Comparison of ENCODE assay signal across 17 cellular contexts in the genomic region with DNA sequence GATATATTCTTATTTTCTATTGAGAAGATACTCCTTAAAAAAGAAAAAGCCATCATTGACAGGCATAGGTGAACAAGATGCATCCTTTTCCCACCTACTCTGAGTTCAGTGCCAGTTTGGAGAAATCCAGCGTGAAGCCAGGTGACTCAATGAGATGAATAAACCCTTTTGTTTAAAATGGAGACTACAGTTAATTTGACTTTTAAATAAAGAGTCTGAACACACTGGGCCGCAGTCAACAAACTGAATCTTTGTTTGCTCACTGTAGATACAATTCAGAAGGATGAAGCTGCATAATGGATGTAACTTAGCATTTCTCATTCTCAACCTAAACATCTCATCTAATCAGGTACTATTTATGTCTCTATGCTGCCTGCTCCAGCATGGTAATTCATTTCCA.
DNase-seq lines count a peak whose midpoint lies in the region; ATAC-seq, FAIRE-seq and TF ChIP-seq lines count a peak whose summit lies in the region.
"Had no signal": no experiment of that assay in that cellular context is flagged by ENCODE, and none has a peak within 500 bp of the region (broad histone marks: within the 10 kb centered on the region; RNA-seq: fewer than 3 reads in every experiment).

No MANE protein-coding gene starts in this region.

- H3K27me3 Mint-ChIP-seq in astrocyte (ENCODE audit: low read depth, unreplicated experiment), result no peaks in the 10 kb centered on the region

- no peak for FAIRE-seq in astrocyte (lab: Jason Lieb, UNC)
- FAIRE-seq: GM12891 had no signal

- H3K4me2 ChIP-seq in Karpas-422 (ENCODE audit: low read depth, low read length, poor library complexity, severe bottlenecking) (no peak overlapping the region), astrocyte (ENCODE audit: low read length) (no peak overlapping the region), smooth muscle cell (peak overlapping the region; percentile 61)
- H3K4me2 ChIP-seq: GM23338 had no signal

- H3K4me3 Mint-ChIP-seq in astrocyte (ENCODE audit: unreplicated experiment), result no peak overlapping the region
- H3K4me3 Mint-ChIP-seq: GM23338, T-cell had no signal

- no peak overlapping the region for H2AFZ ChIP-seq in Karpas-422 (ENCODE audit: low read length)
- no peak overlapping the region for H2AFZ ChIP-seq in astrocyte (ENCODE audit: low read depth, low read length)
- H2AFZ ChIP-seq in smooth muscle cell (ENCODE audit: low read depth), result no peak overlapping the region
- H2AFZ ChIP-seq: GM23338 had no signal

- 84% methylated on average over 2 of the region's 2 CpGs for WGBS in smooth muscle cell (ENCODE audit: low lambda C conversion rate)

- H3K27me3 ChIP-seq in Karpas-422 (ENCODE audit: low read length) (no peaks in the 10 kb centered on the region), astrocyte (ENCODE audit: insufficient read depth, low read length) (no peaks in the 10 kb centered on the region), smooth muscle cell (ENCODE audit: low read depth) (no peaks in the 10 kb centered on the region)

- H3K9me2 ChIP-seq in Karpas-422 (replicated peaks; ENCODE audit: insufficient read depth, low read length), result no peaks in the 10 kb centered on the region

- H3K4me1 Mint-ChIP-seq in astrocyte (ENCODE audit: low read depth, unreplicated experiment), result no peaks in the 10 kb centered on the region
- H3K4me1 Mint-ChIP-seq: T-cell had no signal

- DNase-seq in Karpas-422, result peak; percentile 41
- DNase-seq in NCI-H345 treated with DMSO at 0.1 percent for 48 hours (lab: John Stamatoyannopoulos, UW; ENCODE audit: unreplicated experiment), result peak; percentile 84
- no peak for DNase-seq in astrocyte (ENCODE audit: low read depth)
- no peak for DNase-seq in smooth muscle cell (lab: John Stamatoyannopoulos, UW; ENCODE audit: unreplicated experiment)
- DNase-seq in mesenteric fat pad (ENCODE audit: low spot score), result no peak
- DNase-seq: BE2C, DND-41, IMR-90, NCI-H2227 treated with DMSO at 0.1 percent for 48 hours, NCI-H524, T-cell had no signal

- H3K36me3 ChIP-seq in Karpas-422 (ENCODE audit: insufficient read depth, low read length) (no peaks in the 10 kb centered on the region), astrocyte (ENCODE audit: insufficient read depth, low read length) (no peaks in the 10 kb centered on the region), smooth muscle cell (ENCODE audit: low read depth) (no peaks in the 10 kb centered on the region)
- H3K36me3 ChIP-seq: BE2C, HAP-1 had no signal

- H3K9ac ChIP-seq in Karpas-422 (ENCODE audit: low read length), result no peak overlapping the region
- no peak overlapping the region for H3K9ac ChIP-seq in astrocyte (ENCODE audit: low read length)
- no peak overlapping the region for H3K9ac ChIP-seq in smooth muscle cell (ENCODE audit: low read depth)

- no peak overlapping the region for H3K27ac Mint-ChIP-seq in astrocyte (ENCODE audit: unreplicated experiment)
- H3K27ac Mint-ChIP-seq: GM23338, T-cell had no signal

- no peaks in the 10 kb centered on the region for H3K9me3 Mint-ChIP-seq in astrocyte (ENCODE audit: unreplicated experiment)
- H3K9me3 Mint-ChIP-seq: GM23338, T-cell had no signal

- H3K9me3 ChIP-seq in Karpas-422 (ENCODE audit: low read length) (no peaks in the 10 kb centered on the region), astrocyte (ENCODE audit: insufficient read depth, low read depth, low read length) (no peaks in the 10 kb centered on the region), smooth muscle cell (replicated peaks; ENCODE audit: low read depth) (no peaks in the 10 kb centered on the region)
- H3K9me3 ChIP-seq: BE2C, HAP-1 had no signal

- TF ChIP-seq CTCF in astrocyte (IDR thresholded peaks at IDR 0.05; ENCODE audit: insufficient read depth, low read depth, low read length), result no peak
- no peak for TF ChIP-seq CTCF in smooth muscle cell (IDR thresholded peaks at IDR 0.05; ENCODE audit: borderline replicate concordance, insufficient read depth, poor library complexity, severe bottlenecking)

- H3K79me2 ChIP-seq in Karpas-422 (ENCODE audit: low read length) (no peaks in the 10 kb centered on the region), astrocyte (ENCODE audit: insufficient read depth, low read length) (no peaks in the 10 kb centered on the region), smooth muscle cell (ENCODE audit: low read depth) (no peaks in the 10 kb centered on the region)

- H3F3A ChIP-seq in smooth muscle cell (ENCODE audit: low read depth), result no peaks in the 10 kb centered on the region

- H3K4me1 ChIP-seq in Karpas-422 (ENCODE audit: low read length), result no peaks in the 10 kb centered on the region
- peaks cover 6% of the 10 kb centered on the region for H3K4me1 ChIP-seq in astrocyte (ENCODE audit: insufficient read depth, low read length)
- H3K4me1 ChIP-seq in smooth muscle cell (ENCODE audit: low read depth), result no peaks in the 10 kb centered on the region
- H3K4me1 ChIP-seq: BE2C, HAP-1 had no signal

- no peak overlapping the region for H3K27ac ChIP-seq in Karpas-422 (ENCODE audit: low read length)
- H3K27ac ChIP-seq in astrocyte (ENCODE audit: low read depth, low read length), result peak overlapping the region; percentile 21
- H3K27ac ChIP-seq in smooth muscle cell (ENCODE audit: low read depth), result peak overlapping the region; percentile 94

- no peak overlapping the region for H3K4me3 ChIP-seq in Karpas-422 (ENCODE audit: low read length)
- H3K4me3 ChIP-seq in astrocyte (ENCODE audit: insufficient read depth, low read depth, low read length), result no peak overlapping the region
- H3K4me3 ChIP-seq in smooth muscle cell, result no peak overlapping the region
- H3K4me3 ChIP-seq: GM23338, HAP-1 had no signal

- H4K20me1 ChIP-seq in Karpas-422 (ENCODE audit: insufficient read depth, low read depth, low read length) (no peaks in the 10 kb centered on the region), astrocyte (ENCODE audit: insufficient read depth, low read length) (no peaks in the 10 kb centered on the region), smooth muscle cell (ENCODE audit: low read depth) (no peaks in the 10 kb centered on the region)

- H3K36me3 Mint-ChIP-seq in astrocyte (ENCODE audit: low read depth, unreplicated experiment), result no peaks in the 10 kb centered on the region
- H3K36me3 Mint-ChIP-seq: T-cell had no signal

- ATAC-seq in HG02759 (IDR thresholded peaks at IDR 0.05; ENCODE audit: unreplicated experiment), result no peak
- no peak for ATAC-seq in HG03097 (IDR thresholded peaks at IDR 0.05; ENCODE audit: low FRiP score, unreplicated experiment)
- ATAC-seq: GM23338, Panc1, T-cell had no signal

Comparison
In these comparisons a context has a peak if more than half of its experiments do, and no peak if none do; other contexts are left out.
1. DNase-seq: peak in Karpas-422 (single experiment) and NCI-H345 treated with DMSO at 0.1 percent for 48 hours (single experiment); none in astrocyte (single experiment), smooth muscle cell (single experiment) and mesenteric fat pad (single experiment).